In genomic region chr14:23101986-23102625, GRCh38 we compare ENCODE assay signal across 23 cellular contexts. TPM values are rescaled to one million over a fixed set of nuclear protein-coding genes. Genes with fewer than 3 reads are reported as not detected.
DNase-seq lines count a peak whose midpoint lies in the region; ATAC-seq, FAIRE-seq and TF ChIP-seq lines count a peak whose summit lies in the region.
"Had no signal": no experiment of that assay in that cellular context is flagged by ENCODE, and none has a peak within 500 bp of the region (broad histone marks: within the 10 kb centered on the region; RNA-seq: fewer than 3 reads in every experiment).

No MANE protein-coding gene starts in this region.

- FAIRE-seq in H54 (lab: Jason Lieb, UNC) = no peak
- FAIRE-seq: G401.6, RCC 7860 had no signal

- peaks cover 20% of the 10 kb centered on the region for H3F3A ChIP-seq in neural progenitor cell (ENCODE audit: low read depth)

- H3K4me1 ChIP-seq in neural progenitor cell = peaks cover 8% of the 10 kb centered on the region
- no peaks in the 10 kb centered on the region for H3K4me1 ChIP-seq in uterus

- peak; percentile 12 for ATAC-seq in stimulated activated effector memory CD8-positive, alpha-beta T cell treated with anti-CD3 and anti-CD28 coated beads, Interleukin-12 subunit alpha, Interleukin-12 subunit beta, amount 100 ng/mL, for 72 hours

- H3K27me3 ChIP-seq in neural progenitor cell (no peaks in the 10 kb centered on the region), uterus (no peaks in the 10 kb centered on the region)

- TF ChIP-seq POLR2A in H54 (IDR thresholded peaks at IDR 0.05; ENCODE audit: low read depth, low read length) (no peak), uterus (IDR thresholded peaks at IDR 0.05) (no peak)

- H4K20me1 ChIP-seq in neural progenitor cell (ENCODE audit: low read depth) = peaks cover 3% of the 10 kb centered on the region

- H3K79me2 ChIP-seq in neural progenitor cell (ENCODE audit: low read depth) = peaks cover 22% of the 10 kb centered on the region

- H3K9ac ChIP-seq in neural progenitor cell = no peak overlapping the region

- H3K9me3 Mint-ChIP-seq in Calu3 (ENCODE audit: low read depth, unreplicated experiment) (no peaks in the 10 kb centered on the region), neural progenitor cell (peaks cover 2% of the 10 kb centered on the region)
- no peaks in the 10 kb centered on the region for H3K9me3 Mint-ChIP-seq in dendritic cell treated with granulocyte-macrophage colony-stimulating factor and Interleukin-4, amounts not matched to agents 40 ng/mL and 50 ng/mL, for 4 days
- no peaks in the 10 kb centered on the region for H3K9me3 Mint-ChIP-seq in stimulated activated effector memory CD8-positive, alpha-beta T cell treated with anti-CD3 and anti-CD28 coated beads, Interleukin-12 subunit alpha, Interleukin-12 subunit beta, amount 100 ng/mL, for 72 hours
- H3K9me3 Mint-ChIP-seq: CD4-positive, CD25-positive, alpha-beta regulatory T cell; GM23338; HFFc6 had no signal

- CTCF ChIA-PET in Calu3 (lab: Charles Lee) = no interaction called here

- no peak for DNase-seq in Calu3
- no peak for DNase-seq in neural progenitor cell (ENCODE audit: low spot score)
- DNase-seq in stimulated activated effector memory CD8-positive, alpha-beta T cell treated with anti-CD3 and anti-CD28 coated beads, Interleukin-12 subunit alpha, Interleukin-12 subunit beta, amount 100 ng/mL, for 72 hours (ENCODE audit: low spot score in 2 of 2) = no peak
- DNase-seq in H54 (ENCODE audit: insufficient read length, low spot score) = no peak
- DNase-seq in NCI-H1694 (lab: John Stamatoyannopoulos, UW) = no peak
- DNase-seq in uterus = no peak
- DNase-seq: CD4-positive, CD25-positive, alpha-beta regulatory T cell; HFFc6; Karpas-422; NCI-H1092; NCI-H1417 treated with DMSO at 0.1 percent for 48 hours; NCI-H1930; NCI-H2107; NCI-H748 treated with DMSO at 0.1 percent for 48 hours; SIG-M5 had no signal

- no TSS peak for BruUV-seq in Calu3 (replicated peaks; lab: Mats Ljungman, UMichigan)

- H3K4me3 Mint-ChIP-seq in Calu3 (ENCODE audit: low read depth, unreplicated experiment) = no peak overlapping the region
- no peak overlapping the region for H3K4me3 Mint-ChIP-seq in dendritic cell treated with granulocyte-macrophage colony-stimulating factor and Interleukin-4, amounts not matched to agents 40 ng/mL and 50 ng/mL, for 4 days
- H3K4me3 Mint-ChIP-seq in neural progenitor cell = no peak overlapping the region
- no peak overlapping the region for H3K4me3 Mint-ChIP-seq in stimulated activated effector memory CD8-positive, alpha-beta T cell treated with anti-CD3 and anti-CD28 coated beads, Interleukin-12 subunit alpha, Interleukin-12 subunit beta, amount 100 ng/mL, for 72 hours
- H3K4me3 Mint-ChIP-seq: GM23338, HFFc6 had no signal

- H3K4me2 ChIP-seq in neural progenitor cell = no peak overlapping the region
- H3K4me2 ChIP-seq: GM23338 had no signal

- H3K4me3 ChIP-seq in neural progenitor cell (no peak overlapping the region), uterus (no peak overlapping the region)
- H3K4me3 ChIP-seq: GM23338, HAP-1, SK-N-MC had no signal

- no peak overlapping the region for H2AFZ ChIP-seq in neural progenitor cell (replicated peaks)
- H2AFZ ChIP-seq: GM23338 had no signal

- H3K27ac Mint-ChIP-seq in Calu3 (ENCODE audit: unreplicated experiment) (peak overlapping the region; percentile 30), neural progenitor cell (peak overlapping the region; percentile 37)
- H3K27ac Mint-ChIP-seq in dendritic cell treated with granulocyte-macrophage colony-stimulating factor and Interleukin-4, amounts not matched to agents 40 ng/mL and 50 ng/mL, for 4 days = peak overlapping the region; percentile 66
- H3K27ac Mint-ChIP-seq in stimulated activated effector memory CD8-positive, alpha-beta T cell treated with anti-CD3 and anti-CD28 coated beads, Interleukin-12 subunit alpha, Interleukin-12 subunit beta, amount 100 ng/mL, for 72 hours = no peak overlapping the region
- H3K27ac Mint-ChIP-seq: GM23338, HFFc6 had no signal

- no peaks in the 10 kb centered on the region for H3K4me1 Mint-ChIP-seq in Calu3 (ENCODE audit: low read depth, unreplicated experiment)
- H3K4me1 Mint-ChIP-seq in dendritic cell treated with granulocyte-macrophage colony-stimulating factor and Interleukin-4, amounts not matched to agents 40 ng/mL and 50 ng/mL, for 4 days (ENCODE audit: low read depth) = peaks cover 83% of the 10 kb centered on the region
- H3K4me1 Mint-ChIP-seq in neural progenitor cell = peaks cover 25% of the 10 kb centered on the region
- peaks cover 13% of the 10 kb centered on the region for H3K4me1 Mint-ChIP-seq in stimulated activated effector memory CD8-positive, alpha-beta T cell treated with anti-CD3 and anti-CD28 coated beads, Interleukin-12 subunit alpha, Interleukin-12 subunit beta, amount 100 ng/mL, for 72 hours

- no peak overlapping the region for H3K27ac ChIP-seq in neural progenitor cell
- no peak overlapping the region for H3K27ac ChIP-seq in uterus
- H3K27ac ChIP-seq: HL-60, SK-N-MC had no signal

- H3K9me3 ChIP-seq in neural progenitor cell (ENCODE audit: low read depth) (no peaks in the 10 kb centered on the region), uterus (no peaks in the 10 kb centered on the region)
- H3K9me3 ChIP-seq: HAP-1 had no signal

- intact Hi-C loops in Calu3 (cut with micrococcal nuclease; ENCODE audit: unreplicated experiment) = no loop called here
- intact Hi-C loops in dendritic cell treated with granulocyte-macrophage colony-stimulating factor and Interleukin-4, amounts not matched to agents 40 ng/mL and 50 ng/mL, for 4 days (cut with micrococcal nuclease) = no loop called here
- intact Hi-C loops in uterus (cut with DNase I; ENCODE audit: low total_unique reads) = no loop called here

- H3K27me3 Mint-ChIP-seq in Calu3 (ENCODE audit: unreplicated experiment) (peaks cover 35% of the 10 kb centered on the region), neural progenitor cell (ENCODE audit: insufficient read depth, low read depth) (peaks cover 6% of the 10 kb centered on the region)
- H3K27me3 Mint-ChIP-seq in dendritic cell treated with granulocyte-macrophage colony-stimulating factor and Interleukin-4, amounts not matched to agents 40 ng/mL and 50 ng/mL, for 4 days = no peaks in the 10 kb centered on the region

- H3K36me3 ChIP-seq in neural progenitor cell (no peaks in the 10 kb centered on the region), uterus (no peaks in the 10 kb centered on the region)

- no peak for TF ChIP-seq CTCF in Calu3 (IDR thresholded peaks at IDR 0.05; ENCODE audit: unreplicated experiment)
- TF ChIP-seq CTCF in neural progenitor cell (IDR thresholded peaks at IDR 0.05) = no peak
- no peak for TF ChIP-seq CTCF in uterus (IDR thresholded peaks at IDR 0.05)

- H3K36me3 Mint-ChIP-seq in Calu3 (ENCODE audit: insufficient read depth, unreplicated experiment) (peaks cover 14% of the 10 kb centered on the region), neural progenitor cell (peaks cover 11% of the 10 kb centered on the region)
- H3K36me3 Mint-ChIP-seq in dendritic cell treated with granulocyte-macrophage colony-stimulating factor and Interleukin-4, amounts not matched to agents 40 ng/mL and 50 ng/mL, for 4 days (ENCODE audit: low read depth) = no peaks in the 10 kb centered on the region
- H3K36me3 Mint-ChIP-seq in stimulated activated effector memory CD8-positive, alpha-beta T cell treated with anti-CD3 and anti-CD28 coated beads, Interleukin-12 subunit alpha, Interleukin-12 subunit beta, amount 100 ng/mL, for 72 hours = peaks cover 25% of the 10 kb centered on the region

RNA-seq across cellular contexts. Expression of gene CIROP, which starts 2.7 kb away (rescaled TPM):
- total RNA-seq in Calu3 (2022) (not detected in 2 replicates), neural progenitor cell (ENCODE audit: low replicate concordance) (0.06 TPM in 1 of 2 replicates, not detected in the other), uterus (not detected)
- total RNA-seq: A172; CD4-positive, CD25-positive, alpha-beta regulatory T cell; GM23338; HFFc6 had no signal

RNA-seq across cellular contexts. Expression of gene C14orf119, which starts 6.8 kb away (rescaled TPM):
- total RNA-seq in Calu3 (2022) = 47.0 and 47.3 TPM in 2 replicates
- total RNA-seq in neural progenitor cell (ENCODE audit: low replicate concordance) = 32.0 and 37.5 TPM in 2 replicates
- total RNA-seq in uterus = 10 to 100 TPM; 12.3 to 41.6 (median 26.7) TPM

RNA-seq across cellular contexts. Expression of gene ACIN1, which starts 7.2 kb away (rescaled TPM):
- total RNA-seq in Calu3 (2022) (181 and 191 TPM in 2 replicates), neural progenitor cell (ENCODE audit: low replicate concordance) (184 and 215 TPM in 2 replicates), uterus (100 to 1,000 TPM in 2 of 4 donors, 10 to 100 TPM in 2; 52.3 to 194 (median 77.1) TPM)

RNA-seq across cellular contexts. Expression of gene CEBPE, which starts 16.9 kb away (rescaled TPM):
- total RNA-seq in Calu3 (2022) = not detected in 2 replicates
- total RNA-seq in neural progenitor cell (ENCODE audit: low replicate concordance) = not detected in 2 replicates
- total RNA-seq in uterus = not detected
- total RNA-seq: A172; CD4-positive, CD25-positive, alpha-beta regulatory T cell; GM23338; HFFc6 had no signal

RNA-seq across cellular contexts. Expression of gene CDH24, which starts 44.8 kb away (rescaled TPM):
- total RNA-seq in Calu3 (2022) = 5.0 and 5.7 TPM in 2 replicates
- 15.0 and 35.9 TPM in 2 replicates for total RNA-seq in neural progenitor cell (ENCODE audit: low replicate concordance)
- total RNA-seq in uterus = 10 to 100 TPM in 3 of 4 donors, 1 to 10 TPM in 1; 6.5 to 18.0 (median 13.8) TPM
